Comparison of ENCODE assay signal across 18 cellular contexts in the genomic region with DNA sequence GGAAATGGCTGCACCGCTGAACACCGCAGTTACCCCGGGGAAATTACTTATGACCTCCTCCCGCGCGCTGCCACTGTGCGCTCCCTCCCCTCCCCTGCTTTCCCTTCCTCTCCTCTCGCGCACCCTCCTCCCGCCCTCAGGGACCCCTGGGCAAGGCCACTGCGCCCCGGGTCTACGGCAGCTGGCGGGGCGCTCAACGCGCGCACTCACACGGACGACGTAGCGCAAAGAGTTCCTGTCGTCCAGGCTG. TPM values are rescaled to one million over a fixed set of nuclear protein-coding genes. Genes with fewer than 3 reads are reported as not detected.
DNase-seq lines count a peak whose midpoint lies in the region; ATAC-seq, FAIRE-seq and TF ChIP-seq lines count a peak whose summit lies in the region.
"Had no signal": no experiment of that assay in that cellular context is flagged by ENCODE, and none has a peak within 500 bp of the region (broad histone marks: within the 10 kb centered on the region; RNA-seq: fewer than 3 reads in every experiment).

No MANE protein-coding gene starts in this region.

- H3K4me1 Mint-ChIP-seq in H9 (peaks cover 35 to 45% of the 10 kb centered on the region in 2 experiments), astrocyte (ENCODE audit: low read depth, unreplicated experiment) (peaks cover 27% of the 10 kb centered on the region), T-helper 17 cell (no peaks in the 10 kb centered on the region)
- H3K4me1 Mint-ChIP-seq: central memory CD8-positive, alpha-beta T cell had no signal

- H3K23me2 ChIP-seq in H9 (ENCODE audit: insufficient read length, low read depth, low read length, poor library complexity, severe bottlenecking), result peaks cover 23% of the 10 kb centered on the region

- H2AK5ac ChIP-seq in H9 (ENCODE audit: insufficient read length, low read length) (no peak overlapping the region), trophoblast cell (ENCODE audit: low read length) (peak overlapping the region; percentile 72)

- H3K36me3 ChIP-seq in astrocyte (ENCODE audit: insufficient read depth, low read length) (no peaks in the 10 kb centered on the region), iPS-20b (ENCODE audit: insufficient read depth, low read depth, low read length) (no peaks in the 10 kb centered on the region), trophoblast cell (ENCODE audit: control insufficient read depth in 1 of 2, insufficient read depth in 2 of 2, low read length in 2 of 2) (no peaks in the 10 kb centered on the region)
- H3K36me3 ChIP-seq: pancreas had no signal

- H3K27me3 ChIP-seq in H9 (ENCODE audit: insufficient read depth, low read length) (peaks cover 38% of the 10 kb centered on the region; the same call in 1 of the 2 replicates), astrocyte (ENCODE audit: insufficient read depth, low read length) (peaks cover 51% of the 10 kb centered on the region), iPS-20b (ENCODE audit: insufficient read depth, low read length) (peaks cover 73% of the 10 kb centered on the region), trophoblast cell (ENCODE audit: insufficient read depth, low read length) (no peaks in the 10 kb centered on the region)

- peak overlapping the region; percentile 98 for H4K12ac ChIP-seq in trophoblast cell (ENCODE audit: low read depth, low read length)

- H3K56ac ChIP-seq in H9 (ENCODE audit: insufficient read length, low read depth, low read length), result no peak overlapping the region

- H3K9me3 ChIP-seq in H9 (ENCODE audit: control insufficient read depth, low read depth, low read length) (no peaks in the 10 kb centered on the region), astrocyte (ENCODE audit: insufficient read depth, low read depth, low read length) (no peaks in the 10 kb centered on the region), iPS-20b (ENCODE audit: insufficient read depth, low read depth, low read length) (no peaks in the 10 kb centered on the region), trophoblast cell (ENCODE audit: insufficient read depth, low read depth, low read length) (no peaks in the 10 kb centered on the region), T-helper 17 cell (ENCODE audit: control insufficient read depth, low read length, poor library complexity, severe bottlenecking) (no peaks in the 10 kb centered on the region)
- H3K9me3 ChIP-seq: pancreas had no signal

- H3K18ac ChIP-seq in H9 (ENCODE audit: insufficient read length, low read depth, low read length) (no peak overlapping the region), trophoblast cell (ENCODE audit: low read length) (peak overlapping the region; percentile 99)

- peaks cover 96% of the 10 kb centered on the region for H3K27me3 Mint-ChIP-seq in H9 (ENCODE audit: low read depth)
- peaks cover 32% of the 10 kb centered on the region for H3K27me3 Mint-ChIP-seq in astrocyte (ENCODE audit: low read depth, unreplicated experiment)
- H3K27me3 Mint-ChIP-seq in T-helper 17 cell, result peaks cover 69% of the 10 kb centered on the region

- H2BK15ac ChIP-seq in H9 (ENCODE audit: low read depth, low read length), result no peak overlapping the region

- ATAC-seq in T-helper 17 cell (no peak), HG02981 (IDR thresholded peaks at IDR 0.05; ENCODE audit: unreplicated experiment) (no peak)

- H3T11ph ChIP-seq in H9 (ENCODE audit: low read length), result no peak overlapping the region

- H4K5ac ChIP-seq in H9 (ENCODE audit: insufficient read length, low read depth, low read length), result no peak overlapping the region

- H3K4me1 ChIP-seq in H9 (ENCODE audit: insufficient read depth, low read length), result no peaks in the 10 kb centered on the region
- H3K4me1 ChIP-seq in astrocyte (ENCODE audit: insufficient read depth, low read length), result peaks cover 39% of the 10 kb centered on the region
- H3K4me1 ChIP-seq in iPS-20b (ENCODE audit: insufficient read depth, low read length), result peaks cover 10% of the 10 kb centered on the region
- H3K4me1 ChIP-seq in trophoblast cell (ENCODE audit: control insufficient read depth in 1 of 2, insufficient read depth in 2 of 2, low read length in 2 of 2), result peaks cover 18 to 22% of the 10 kb centered on the region in 2 experiments
- H3K4me1 ChIP-seq: pancreas had no signal

- H3K14ac ChIP-seq in H9 (ENCODE audit: insufficient read depth, low read length) (peak overlapping the region; percentile 67; the same call in 1 of the 2 replicates), trophoblast cell (ENCODE audit: low read length) (peak overlapping the region; percentile 99)

- FAIRE-seq in astrocyte (lab: Jason Lieb, UNC), result no peak
- FAIRE-seq: frontal cortex, pancreas had no signal

- no peak overlapping the region for H2BK5ac ChIP-seq in H9 (ENCODE audit: insufficient read length, low read length)
- H2BK5ac ChIP-seq in trophoblast cell (ENCODE audit: low read depth, low read length, poor library complexity), result peak overlapping the region; percentile 97

- H3K27ac ChIP-seq in H9 (ENCODE audit: insufficient read length, low read depth, low read length), result no peak overlapping the region
- peak overlapping the region; percentile 36 for H3K27ac ChIP-seq in astrocyte (ENCODE audit: low read depth, low read length)
- no peak overlapping the region for H3K27ac ChIP-seq in iPS-20b (ENCODE audit: low read length)
- peak overlapping the region; percentile 98 for H3K27ac ChIP-seq in trophoblast cell (ENCODE audit: low read depth, low read length)
- H3K27ac ChIP-seq: pancreas had no signal

- H3K4ac ChIP-seq in H9 (ENCODE audit: low read depth, low read length) (no peak overlapping the region), trophoblast cell (ENCODE audit: low read depth, low read length) (peak overlapping the region; percentile 99)

- no CpG with 5 or more reads among the region's 23 CpGs for WGBS in H9 (ENCODE audit: extremely low coverage, insufficient read length, low lambda C conversion rate)
- WGBS in trophoblast cell (ENCODE audit: extremely low coverage, insufficient coverage, insufficient read length), result no CpG with 5 or more reads among the region's 23 CpGs

- no peak overlapping the region for H2BK20ac ChIP-seq in H9 (ENCODE audit: low read depth, low read length, poor library complexity, severe bottlenecking)

- TF ChIP-seq CTCF in H9 (conservative IDR thresholded peaks at IDR 0.05), result no peak
- no peak for TF ChIP-seq CTCF in astrocyte (IDR thresholded peaks at IDR 0.05; ENCODE audit: insufficient read depth, low read depth, low read length)

- H3K9me3 Mint-ChIP-seq in H9 (peaks cover 0 to 2% of the 10 kb centered on the region in 2 experiments; a peak in 2 of 5 replicates), astrocyte (ENCODE audit: unreplicated experiment) (peaks cover 12% of the 10 kb centered on the region)
- H3K9me3 Mint-ChIP-seq: activated naive CD8-positive, alpha-beta T cell treated with anti-CD3 and anti-CD28 coated beads, Interleukin-2, amount 10 ng/mL, durations not matched to agents 7 days and 5 days; central memory CD8-positive, alpha-beta T cell had no signal

- H4K20me1 ChIP-seq in H9 (ENCODE audit: control insufficient read depth, insufficient read depth, insufficient read length) (no peaks in the 10 kb centered on the region), astrocyte (ENCODE audit: insufficient read depth, low read length) (no peaks in the 10 kb centered on the region)

- no peak overlapping the region for H2BK120ac ChIP-seq in H9 (ENCODE audit: low read depth, low read length, poor library complexity, severe bottlenecking)
- peak overlapping the region; percentile 99 for H2BK120ac ChIP-seq in trophoblast cell (ENCODE audit: insufficient read depth, low read length, poor library complexity)

- H3K36me3 Mint-ChIP-seq in H9 (ENCODE audit: insufficient read depth in 1 of 3, low read depth in 3 of 3) (peaks cover 1 to 34% (median 5%) of the 10 kb centered on the region in 3 experiments; a peak in 5 of 7 replicates), astrocyte (ENCODE audit: low read depth, unreplicated experiment) (peaks cover 1% of the 10 kb centered on the region), T-helper 17 cell (ENCODE audit: low read depth) (peaks cover 5% of the 10 kb centered on the region)
- H3K36me3 Mint-ChIP-seq: activated naive CD8-positive, alpha-beta T cell treated with anti-CD3 and anti-CD28 coated beads, Interleukin-2, amount 10 ng/mL, durations not matched to agents 7 days and 5 days had no signal

- no peak overlapping the region for H4K8ac ChIP-seq in H9 (replicated peaks; ENCODE audit: insufficient read length, low read depth, low read length)
- H4K8ac ChIP-seq in trophoblast cell (ENCODE audit: low read depth, low read length), result peak overlapping the region; percentile 96

- H2BK12ac ChIP-seq in H9 (ENCODE audit: insufficient read length, low read depth, low read length) (no peak overlapping the region), trophoblast cell (ENCODE audit: low read length) (peak overlapping the region; percentile 99)

- H3K4me3 ChIP-seq in astrocyte (ENCODE audit: insufficient read depth, low read depth, low read length) (peak overlapping the region; percentile 42), iPS-20b (ENCODE audit: low read length) (peak overlapping the region; percentile 56), trophoblast cell (ENCODE audit: low read depth, low read length) (peak overlapping the region; percentile 75)
- H3K4me3 ChIP-seq: pancreas had no signal

- DNase-seq in H9, result no peak
- no peak for DNase-seq in astrocyte (ENCODE audit: low read depth)
- DNase-seq in trophoblast cell, result no peak
- no peak for DNase-seq in T-helper 17 cell
- no peak for DNase-seq in HuH-7.5 (ENCODE audit: low spot score)
- DNase-seq in HCEC 1CT, result no peak
- DNase-seq: activated CD4-positive, alpha-beta T cell treated with anti-CD3 and anti-CD28 coated beads, Interleukin-2, amount 50 U/mL, for 48 hours; activated naive CD8-positive, alpha-beta T cell treated with anti-CD3 and anti-CD28 coated beads, Interleukin-2, amount 10 ng/mL, durations not matched to agents 7 days and 5 days; activated T-cell treated with anti-CD3 and anti-CD28 coated beads, Interleukin-2, amount 50 U/mL, for 48 hours; GF-D8; NCI-H2029 treated with DMSO at 0.1 percent for 48 hours; NCI-H526 treated with DMSO at 0.1 percent for 48 hours; stimulated activated naive CD4-positive, alpha-beta T cell treated with Interleukin-2 at 50 U/mL for 16 hours had no signal

- H4K91ac ChIP-seq in H9 (ENCODE audit: insufficient read length, low read depth, low read length) (no peak overlapping the region), trophoblast cell (ENCODE audit: low read depth, low read length) (peak overlapping the region; percentile 99)

- H3K79me1 ChIP-seq in H9 (ENCODE audit: insufficient read depth, low read depth, low read length, poor library complexity, severe bottlenecking) (no peaks in the 10 kb centered on the region), trophoblast cell (ENCODE audit: low read length) (peaks cover 38% of the 10 kb centered on the region)

- H2AFZ ChIP-seq in H9 (ENCODE audit: low read length) (no peak overlapping the region), astrocyte (ENCODE audit: low read depth, low read length) (peak overlapping the region; percentile 59), trophoblast cell (ENCODE audit: insufficient read depth, low read length, poor library complexity) (peak overlapping the region; percentile 82)

- H3K27ac Mint-ChIP-seq in H9, result no peak overlapping the region
- peak overlapping the region; percentile 80 for H3K27ac Mint-ChIP-seq in astrocyte (ENCODE audit: unreplicated experiment)
- H3K27ac Mint-ChIP-seq in T-helper 17 cell, result no peak overlapping the region
- H3K27ac Mint-ChIP-seq: activated naive CD8-positive, alpha-beta T cell treated with anti-CD3 and anti-CD28 coated beads, Interleukin-2, amount 10 ng/mL, durations not matched to agents 7 days and 5 days had no signal

- H3K4me3 Mint-ChIP-seq in H9 (peak overlapping the region; percentile 64 to 78), astrocyte (ENCODE audit: unreplicated experiment) (peak overlapping the region; percentile 50), T-helper 17 cell (no peak overlapping the region)
- H3K4me3 Mint-ChIP-seq: activated naive CD8-positive, alpha-beta T cell treated with anti-CD3 and anti-CD28 coated beads, Interleukin-2, amount 10 ng/mL, durations not matched to agents 7 days and 5 days; central memory CD8-positive, alpha-beta T cell had no signal

- H3K79me2 ChIP-seq in H9 (ENCODE audit: insufficient read depth, low read length) (no peaks in the 10 kb centered on the region), astrocyte (ENCODE audit: insufficient read depth, low read length) (no peaks in the 10 kb centered on the region), trophoblast cell (ENCODE audit: control insufficient read depth, insufficient read depth, low read length, poor library complexity) (peaks cover 18% of the 10 kb centered on the region)

- H3K9ac ChIP-seq in H9 (ENCODE audit: extremely low read depth, insufficient read length, low read length), result no peak overlapping the region
- peak overlapping the region; percentile 54 for H3K9ac ChIP-seq in astrocyte (ENCODE audit: low read length)
- H3K9ac ChIP-seq in iPS-20b (ENCODE audit: low read depth, low read length), result no peak overlapping the region
- H3K9ac ChIP-seq in trophoblast cell (ENCODE audit: low read length), result peak overlapping the region; percentile 42

- H3K4me2 ChIP-seq in H9 (ENCODE audit: insufficient read depth, insufficient read length, low read length) (peak overlapping the region; percentile 71), astrocyte (ENCODE audit: low read length) (peak overlapping the region; percentile 67), trophoblast cell (ENCODE audit: low read length) (peak overlapping the region; percentile 70)

- H3K23ac ChIP-seq in H9 (ENCODE audit: insufficient read length, low read depth, low read length) (no peak overlapping the region), trophoblast cell (ENCODE audit: low read length) (no peak overlapping the region)

RNA-seq across cellular contexts. Expression of a gene that starts 7.9 kb away (rescaled TPM):
- total RNA-seq in H9 (2021) (0.15 and 0.20 TPM in 2 replicates), astrocyte (0.32 TPM in 1 of 2 replicates, not detected in the other), T-helper 17 cell (under 1 TPM; 0.29 to 0.45 TPM)
- 0.21 and 0.25 TPM in 2 replicates for polyA plus RNA-seq in trophoblast cell (2013)
- total RNA-seq: activated naive CD8-positive, alpha-beta T cell treated with anti-CD3 and anti-CD28 coated beads, Interleukin-2, amount 10 ng/mL, durations not matched to agents 7 days and 5 days; frontal cortex; pancreas had no signal
- polyA plus RNA-seq: pancreas had no signal

RNA-seq across cellular contexts. Expression of a gene that starts 20.2 kb away (rescaled TPM):
- total RNA-seq in H9 (2021) (1.3 and 1.4 TPM in 2 replicates), astrocyte (0.19 and 0.27 TPM in 2 replicates), T-helper 17 cell (not detected)
- polyA plus RNA-seq in trophoblast cell (2013), result 0.11 TPM in 2 replicates
- total RNA-seq: activated naive CD8-positive, alpha-beta T cell treated with anti-CD3 and anti-CD28 coated beads, Interleukin-2, amount 10 ng/mL, durations not matched to agents 7 days and 5 days; frontal cortex; pancreas had no signal
- polyA plus RNA-seq: pancreas had no signal

Comparison
In these comparisons a context has a peak if more than half of its experiments do, and no peak if none do; other contexts are left out.
1. H3K27ac ChIP-seq: peak in astrocyte (single experiment) and trophoblast cell (single experiment); none in H9 (single experiment) and iPS-20b (single experiment).
2. H3K9ac ChIP-seq: peak in astrocyte (single experiment) and trophoblast cell (single experiment); none in H9 (single experiment) and iPS-20b (single experiment).
3. Peak in every context shown above with its lines, with median percentiles within 50 percentile points of each other: H3K4me2 ChIP-seq and H3K4me3 ChIP-seq.